ENCODE assay signal across 9 cellular contexts in genomic region chr21:36104306-36105300, GRCh38. TPM values are rescaled to one million over a fixed set of nuclear protein-coding genes. Genes with fewer than 3 reads are reported as not detected.
A peak's percentile ranks its signal among the peaks of the same experiment; 100 is the strongest.
DNase-seq lines count a peak whose midpoint lies in the region; ATAC-seq and TF ChIP-seq lines count a peak whose summit lies in the region.
"Had no signal": no experiment of that assay in that cellular context is flagged by ENCODE, and none has a peak within 500 bp of the region (broad histone marks: within the 10 kb centered on the region; RNA-seq: fewer than 3 reads in every experiment).

No MANE protein-coding gene starts in this region.

- DNase-seq in G401 (ENCODE audit: low spot score) (peak; percentile 40), astrocyte of the spinal cord (ENCODE audit: low read depth, low spot score) (peak; percentile 58), mesothelial cell of epicardium (ENCODE audit: low spot score in 2 of 2, unreplicated experiment in 2 of 2) (no peak)
- DNase-seq in stimulated activated CD4-positive, alpha-beta T cell treated with anti-CD3 and anti-CD28 coated beads, Interleukin-15, amount 100 ng/mL, for 1 hour (ENCODE audit: low read depth in 1 of 2, low spot score in 1 of 2) = peak; percentile 9 to 44

- H3K9me3 ChIP-seq in iPS-20b (ENCODE audit: insufficient read depth, low read depth, low read length) = peaks cover 14% of the 10 kb centered on the region; the same call in 1 of the 2 replicates

- no peak overlapping the region for H3K27ac ChIP-seq in iPS-20b (ENCODE audit: low read length)

- no peaks in the 10 kb centered on the region for H3K36me3 Mint-ChIP-seq in T-helper 1 cell treated with Interleukin-12 subunit alpha and Interleukin-12 subunit beta and Interleukin-4 antibody, amounts not matched to agents 30 μg/mL and 1 μg/mL, for 36 hours (ENCODE audit: low read depth)
- H3K36me3 Mint-ChIP-seq in mesothelial cell of epicardium = peaks cover 4% of the 10 kb centered on the region
- H3K36me3 Mint-ChIP-seq: IgD-negative memory B cell had no signal

- peaks cover 3% of the 10 kb centered on the region for H3K4me1 Mint-ChIP-seq in T-helper 1 cell treated with Interleukin-12 subunit alpha and Interleukin-12 subunit beta and Interleukin-4 antibody, amounts not matched to agents 30 μg/mL and 1 μg/mL, for 36 hours (ENCODE audit: low read depth)
- H3K4me1 Mint-ChIP-seq in mesothelial cell of epicardium = no peaks in the 10 kb centered on the region

- TF ChIP-seq CTCF in astrocyte of the spinal cord (IDR thresholded peaks at IDR 0.05; ENCODE audit: low read depth, low read length) (peak; percentile 63), mesothelial cell of epicardium (IDR thresholded peaks at IDR 0.05; ENCODE audit: unreplicated experiment) (no peak)

- H3K9me3 Mint-ChIP-seq in T-helper 1 cell treated with Interleukin-12 subunit alpha and Interleukin-12 subunit beta and Interleukin-4 antibody, amounts not matched to agents 30 μg/mL and 1 μg/mL, for 36 hours = no peaks in the 10 kb centered on the region
- H3K9me3 Mint-ChIP-seq in mesothelial cell of epicardium = peaks cover 18% of the 10 kb centered on the region
- H3K9me3 Mint-ChIP-seq: IgD-negative memory B cell had no signal

- ATAC-seq in HG03196 (IDR thresholded peaks at IDR 0.05; ENCODE audit: unreplicated experiment) (no peak), HG03571 (IDR thresholded peaks at IDR 0.05; ENCODE audit: unreplicated experiment) (no peak)

- in situ Hi-C loops in G401 (cut with HindIII; ENCODE audit: low sequenced_read_pairs) (no loop called here), astrocyte of the spinal cord (cut with HindIII; ENCODE audit: low sequenced_read_pairs) (no loop called here)

- H3K4me1 ChIP-seq in iPS-20b (ENCODE audit: insufficient read depth, low read length) = peaks cover 31% of the 10 kb centered on the region

- peak overlapping the region; percentile 1 for H3K27ac Mint-ChIP-seq in T-helper 1 cell treated with Interleukin-12 subunit alpha and Interleukin-12 subunit beta and Interleukin-4 antibody, amounts not matched to agents 30 μg/mL and 1 μg/mL, for 36 hours
- H3K27ac Mint-ChIP-seq in mesothelial cell of epicardium = no peak overlapping the region
- H3K27ac Mint-ChIP-seq: IgD-negative memory B cell had no signal

- peaks cover 51% of the 10 kb centered on the region for H3K27me3 Mint-ChIP-seq in T-helper 1 cell treated with Interleukin-12 subunit alpha and Interleukin-12 subunit beta and Interleukin-4 antibody, amounts not matched to agents 30 μg/mL and 1 μg/mL, for 36 hours (ENCODE audit: low read depth)
- H3K27me3 Mint-ChIP-seq in mesothelial cell of epicardium (ENCODE audit: low read depth) = peaks cover 23% of the 10 kb centered on the region

- peak overlapping the region; percentile 5 for H3K4me3 Mint-ChIP-seq in T-helper 1 cell treated with Interleukin-12 subunit alpha and Interleukin-12 subunit beta and Interleukin-4 antibody, amounts not matched to agents 30 μg/mL and 1 μg/mL, for 36 hours
- no peak overlapping the region for H3K4me3 Mint-ChIP-seq in mesothelial cell of epicardium

- H3K36me3 ChIP-seq in iPS-20b (ENCODE audit: insufficient read depth, low read depth, low read length) = peaks cover 18% of the 10 kb centered on the region

- peak overlapping the region; percentile 75 for H3K9ac ChIP-seq in iPS-20b (ENCODE audit: low read depth, low read length)

- 0 out of 2 replicates have a peak, but pooled peaks cover 8% of the 10 kb centered on the region for H3K27me3 ChIP-seq in iPS-20b (ENCODE audit: insufficient read depth, low read length)

- H3K4me3 ChIP-seq in astrocyte of the spinal cord (ENCODE audit: low read depth, low read length) (peak overlapping the region; percentile 24), iPS-20b (ENCODE audit: low read length) (peak overlapping the region; percentile 67)

RNA-seq across cellular contexts. Expression of gene CBR3, which starts 30.3 kb away (rescaled TPM):
- total RNA-seq in G401 (2014; rRNA removed; shearing (Covaris generic)) = 39.2 and 53.8 TPM in 2 replicates
- 0.31 TPM in 1 of 3 replicates, not detected in the others for total RNA-seq in mesothelial cell of epicardium

RNA-seq across cellular contexts. Expression of gene CBR1, which starts 34.8 kb away (rescaled TPM):
- 4.4 and 6.6 TPM in 2 replicates for total RNA-seq in G401 (2014; rRNA removed; shearing (Covaris generic))
- total RNA-seq in mesothelial cell of epicardium = 10.0 to 12.3 TPM (median 11.8 TPM) in 3 replicates

RNA-seq across cellular contexts. Expression of gene SETD4, which starts 44.3 kb away (rescaled TPM):
- 11.5 and 11.7 TPM in 2 replicates for total RNA-seq in G401 (2014; rRNA removed; shearing (Covaris generic))
- 28.5 to 29.7 TPM (median 28.9 TPM) in 3 replicates for total RNA-seq in mesothelial cell of epicardium

RNA-seq across cellular contexts. Expression of gene DOP1B, which starts 52.0 kb away (rescaled TPM):
- 4.0 and 4.1 TPM in 2 replicates for total RNA-seq in G401 (2014; rRNA removed; shearing (Covaris generic))
- total RNA-seq in mesothelial cell of epicardium = 12.3 to 14.8 TPM (median 13.0 TPM) in 3 replicates

Comparison
In these comparisons a context has a peak if more than half of its experiments do, and no peak if none do; other contexts are left out.
1. DNase-seq: peak in G401 (single experiment), astrocyte of the spinal cord (single experiment) and stimulated activated CD4-positive, alpha-beta T cell treated with anti-CD3 and anti-CD28 coated beads, Interleukin-15, amount 100 ng/mL, for 1 hour (2 of 2); none in mesothelial cell of epicardium (0 of 2).
2. RNA of gene CBR3, which starts 30.3 kb away (total RNA-seq): 39.2 to 53.8 TPM in G401; 0.31 TPM in mesothelial cell of epicardium; every median in the first group is over 10 times any median in the second.